1 cellular context compared by ENCODE assay signal in genomic region chr7:106071999-106072714, GRCh38.
TF ChIP-seq lines count a peak whose summit lies in the region.

No MANE protein-coding gene starts in this region.

TF ChIP-seq in K562, 482 proteins besides CTCF, POLR2A, EP300 and RAD21 (continued from another document and continues in another):
- TF ChIP-seq BCLAF1 (IDR thresholded peaks at IDR 0.05; ENCODE audit: borderline replicate concordance in 1 of 2, control insufficient read depth in 1 of 2, low read depth in 2 of 2, low read length in 1 of 2) (no peak), ZNF134 (CRISPR knock-in tag; conservative IDR thresholded peaks at IDR 0.05) (0 out of 2 replicates have a peak, but pooled peaks have one; percentile 5), SLC30A9 (CRISPR knock-in tag; IDR thresholded peaks at IDR 0.05) (no peak), KDM1A (IDR thresholded peaks at IDR 0.05) (peak; percentile 93 to 96), TAF9B (IDR thresholded peaks at IDR 0.05; ENCODE audit: partially characterized antibody) (no peak), XRCC3 (IDR thresholded peaks at IDR 0.05) (no peak), U2AF2 (optimal IDR thresholded peaks at IDR 0.05; ENCODE audit: low read depth, low read length) (no peak), HNRNPLL (IDR thresholded peaks at IDR 0.05; ENCODE audit: low read depth, low read length, poor library complexity, severe bottlenecking) (no peak), PRMT5 (CRISPR knock-in tag; IDR thresholded peaks at IDR 0.05) (no peak), PREB (CRISPR knock-in tag; IDR thresholded peaks at IDR 0.05) (no peak), BMI1 (IDR thresholded peaks at IDR 0.05; ENCODE audit: low read length) (no peak), ZNF644 (tag; IDR thresholded peaks at IDR 0.05; ENCODE audit: low read depth) (peak; percentile 95), CBX2 (IDR thresholded peaks at IDR 0.05; ENCODE audit: insufficient read depth, low read length, poor library complexity, severe bottlenecking) (no peak), NFIX (CRISPR knock-in tag; IDR thresholded peaks at IDR 0.05; ENCODE audit: low read depth) (peak; percentile 35; the same call in 1 of the 2 replicates), ZEB2 (IDR thresholded peaks at IDR 0.05) (peak; percentile 99), PRPF4 (IDR thresholded peaks at IDR 0.05; ENCODE audit: insufficient read depth, low read depth, low read length, poor library complexity, severe bottlenecking) (no peak), BRF2 (IDR thresholded peaks at IDR 0.05; ENCODE audit: borderline replicate concordance, insufficient read depth, insufficient read length) (no peak), ZNF778 (CRISPR knock-in tag; IDR thresholded peaks at IDR 0.05) (no peak), ZNF511 (CRISPR knock-in tag; IDR thresholded peaks at IDR 0.05) (no peak), TAF7 (tag; IDR thresholded peaks at IDR 0.05) (no peak), FOXM1 (IDR thresholded peaks at IDR 0.05; ENCODE audit: low read depth) (peak; percentile 95), FOXM1 (CRISPR knock-in tag; IDR thresholded peaks at IDR 0.05; ENCODE audit: low read depth) (no peak), SMAD4 (CRISPR knock-in tag; conservative IDR thresholded peaks at IDR 0.05) (peak; percentile 98), ZNF217 (CRISPR knock-in tag; IDR thresholded peaks at IDR 0.05) (no peak), FOXA1 (IDR thresholded peaks at IDR 0.05; ENCODE audit: borderline replicate concordance) (peak; percentile 86), ZNF384 (IDR thresholded peaks at IDR 0.05; ENCODE audit: low read depth, low read length) (peak; percentile 94), ZNF507 (tag; conservative IDR thresholded peaks at IDR 0.05) (no peak), RBM39 (optimal IDR thresholded peaks at IDR 0.05; ENCODE audit: low read depth, low read length) (no peak), KAT8 (IDR thresholded peaks at IDR 0.05; ENCODE audit: low read depth) (no peak), CXXC5 (CRISPR knock-in tag; IDR thresholded peaks at IDR 0.05) (peak; percentile 75), STAT5B (CRISPR knock-in tag; IDR thresholded peaks at IDR 0.05) (no peak), HLTF (IDR thresholded peaks at IDR 0.05) (0 out of 2 replicates have a peak, but pooled peaks have one; percentile 25), PML (IDR thresholded peaks at IDR 0.05; ENCODE audit: low read length) (peak; percentile 99), FOS (IDR thresholded peaks at IDR 0.05; ENCODE audit: extremely low read depth, insufficient read length) (no peak), ZNF76 (CRISPR knock-in tag; IDR thresholded peaks at IDR 0.05; ENCODE audit: borderline replicate concordance) (no peak)
- TF ChIP-seq, protein P1, sequence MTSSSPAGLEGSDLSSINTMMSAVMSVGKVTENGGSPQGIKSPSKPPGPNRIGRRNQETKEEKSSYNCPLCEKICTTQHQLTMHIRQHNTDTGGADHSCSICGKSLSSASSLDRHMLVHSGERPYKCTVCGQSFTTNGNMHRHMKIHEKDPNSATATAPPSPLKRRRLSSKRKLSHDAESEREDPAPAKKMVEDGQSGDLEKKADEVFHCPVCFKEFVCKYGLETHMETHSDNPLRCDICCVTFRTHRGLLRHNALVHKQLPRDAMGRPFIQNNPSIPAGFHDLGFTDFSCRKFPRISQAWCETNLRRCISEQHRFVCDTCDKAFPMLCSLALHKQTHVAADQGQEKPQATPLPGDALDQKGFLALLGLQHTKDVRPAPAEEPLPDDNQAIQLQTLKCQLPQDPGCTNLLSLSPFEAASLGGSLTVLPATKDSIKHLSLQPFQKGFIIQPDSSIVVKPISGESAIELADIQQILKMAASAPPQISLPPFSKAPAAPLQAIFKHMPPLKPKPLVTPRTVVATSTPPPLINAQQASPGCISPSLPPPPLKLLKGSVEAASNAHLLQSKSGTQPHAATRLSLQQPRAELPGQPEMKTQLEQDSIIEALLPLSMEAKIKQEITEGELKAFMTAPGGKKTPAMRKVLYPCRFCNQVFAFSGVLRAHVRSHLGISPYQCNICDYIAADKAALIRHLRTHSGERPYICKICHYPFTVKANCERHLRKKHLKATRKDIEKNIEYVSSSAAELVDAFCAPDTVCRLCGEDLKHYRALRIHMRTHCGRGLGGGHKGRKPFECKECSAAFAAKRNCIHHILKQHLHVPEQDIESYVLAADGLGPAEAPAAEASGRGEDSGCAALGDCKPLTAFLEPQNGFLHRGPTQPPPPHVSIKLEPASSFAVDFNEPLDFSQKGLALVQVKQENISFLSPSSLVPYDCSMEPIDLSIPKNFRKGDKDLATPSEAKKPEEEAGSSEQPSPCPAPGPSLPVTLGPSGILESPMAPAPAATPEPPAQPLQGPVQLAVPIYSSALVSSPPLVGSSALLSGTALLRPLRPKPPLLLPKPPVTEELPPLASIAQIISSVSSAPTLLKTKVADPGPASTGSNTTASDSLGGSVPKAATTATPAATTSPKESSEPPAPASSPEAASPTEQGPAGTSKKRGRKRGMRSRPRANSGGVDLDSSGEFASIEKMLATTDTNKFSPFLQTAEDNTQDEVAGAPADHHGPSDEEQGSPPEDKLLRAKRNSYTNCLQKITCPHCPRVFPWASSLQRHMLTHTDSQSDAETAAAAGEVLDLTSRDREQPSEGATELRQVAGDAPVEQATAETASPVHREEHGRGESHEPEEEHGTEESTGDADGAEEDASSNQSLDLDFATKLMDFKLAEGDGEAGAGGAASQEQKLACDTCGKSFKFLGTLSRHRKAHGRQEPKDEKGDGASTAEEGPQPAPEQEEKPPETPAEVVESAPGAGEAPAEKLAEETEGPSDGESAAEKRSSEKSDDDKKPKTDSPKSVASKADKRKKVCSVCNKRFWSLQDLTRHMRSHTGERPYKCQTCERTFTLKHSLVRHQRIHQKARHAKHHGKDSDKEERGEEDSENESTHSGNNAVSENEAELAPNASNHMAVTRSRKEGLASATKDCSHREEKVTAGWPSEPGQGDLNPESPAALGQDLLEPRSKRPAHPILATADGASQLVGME (CRISPR knock-in tag; IDR thresholded peaks at IDR 0.05), result no peak
- TF ChIP-seq, protein P2, sequence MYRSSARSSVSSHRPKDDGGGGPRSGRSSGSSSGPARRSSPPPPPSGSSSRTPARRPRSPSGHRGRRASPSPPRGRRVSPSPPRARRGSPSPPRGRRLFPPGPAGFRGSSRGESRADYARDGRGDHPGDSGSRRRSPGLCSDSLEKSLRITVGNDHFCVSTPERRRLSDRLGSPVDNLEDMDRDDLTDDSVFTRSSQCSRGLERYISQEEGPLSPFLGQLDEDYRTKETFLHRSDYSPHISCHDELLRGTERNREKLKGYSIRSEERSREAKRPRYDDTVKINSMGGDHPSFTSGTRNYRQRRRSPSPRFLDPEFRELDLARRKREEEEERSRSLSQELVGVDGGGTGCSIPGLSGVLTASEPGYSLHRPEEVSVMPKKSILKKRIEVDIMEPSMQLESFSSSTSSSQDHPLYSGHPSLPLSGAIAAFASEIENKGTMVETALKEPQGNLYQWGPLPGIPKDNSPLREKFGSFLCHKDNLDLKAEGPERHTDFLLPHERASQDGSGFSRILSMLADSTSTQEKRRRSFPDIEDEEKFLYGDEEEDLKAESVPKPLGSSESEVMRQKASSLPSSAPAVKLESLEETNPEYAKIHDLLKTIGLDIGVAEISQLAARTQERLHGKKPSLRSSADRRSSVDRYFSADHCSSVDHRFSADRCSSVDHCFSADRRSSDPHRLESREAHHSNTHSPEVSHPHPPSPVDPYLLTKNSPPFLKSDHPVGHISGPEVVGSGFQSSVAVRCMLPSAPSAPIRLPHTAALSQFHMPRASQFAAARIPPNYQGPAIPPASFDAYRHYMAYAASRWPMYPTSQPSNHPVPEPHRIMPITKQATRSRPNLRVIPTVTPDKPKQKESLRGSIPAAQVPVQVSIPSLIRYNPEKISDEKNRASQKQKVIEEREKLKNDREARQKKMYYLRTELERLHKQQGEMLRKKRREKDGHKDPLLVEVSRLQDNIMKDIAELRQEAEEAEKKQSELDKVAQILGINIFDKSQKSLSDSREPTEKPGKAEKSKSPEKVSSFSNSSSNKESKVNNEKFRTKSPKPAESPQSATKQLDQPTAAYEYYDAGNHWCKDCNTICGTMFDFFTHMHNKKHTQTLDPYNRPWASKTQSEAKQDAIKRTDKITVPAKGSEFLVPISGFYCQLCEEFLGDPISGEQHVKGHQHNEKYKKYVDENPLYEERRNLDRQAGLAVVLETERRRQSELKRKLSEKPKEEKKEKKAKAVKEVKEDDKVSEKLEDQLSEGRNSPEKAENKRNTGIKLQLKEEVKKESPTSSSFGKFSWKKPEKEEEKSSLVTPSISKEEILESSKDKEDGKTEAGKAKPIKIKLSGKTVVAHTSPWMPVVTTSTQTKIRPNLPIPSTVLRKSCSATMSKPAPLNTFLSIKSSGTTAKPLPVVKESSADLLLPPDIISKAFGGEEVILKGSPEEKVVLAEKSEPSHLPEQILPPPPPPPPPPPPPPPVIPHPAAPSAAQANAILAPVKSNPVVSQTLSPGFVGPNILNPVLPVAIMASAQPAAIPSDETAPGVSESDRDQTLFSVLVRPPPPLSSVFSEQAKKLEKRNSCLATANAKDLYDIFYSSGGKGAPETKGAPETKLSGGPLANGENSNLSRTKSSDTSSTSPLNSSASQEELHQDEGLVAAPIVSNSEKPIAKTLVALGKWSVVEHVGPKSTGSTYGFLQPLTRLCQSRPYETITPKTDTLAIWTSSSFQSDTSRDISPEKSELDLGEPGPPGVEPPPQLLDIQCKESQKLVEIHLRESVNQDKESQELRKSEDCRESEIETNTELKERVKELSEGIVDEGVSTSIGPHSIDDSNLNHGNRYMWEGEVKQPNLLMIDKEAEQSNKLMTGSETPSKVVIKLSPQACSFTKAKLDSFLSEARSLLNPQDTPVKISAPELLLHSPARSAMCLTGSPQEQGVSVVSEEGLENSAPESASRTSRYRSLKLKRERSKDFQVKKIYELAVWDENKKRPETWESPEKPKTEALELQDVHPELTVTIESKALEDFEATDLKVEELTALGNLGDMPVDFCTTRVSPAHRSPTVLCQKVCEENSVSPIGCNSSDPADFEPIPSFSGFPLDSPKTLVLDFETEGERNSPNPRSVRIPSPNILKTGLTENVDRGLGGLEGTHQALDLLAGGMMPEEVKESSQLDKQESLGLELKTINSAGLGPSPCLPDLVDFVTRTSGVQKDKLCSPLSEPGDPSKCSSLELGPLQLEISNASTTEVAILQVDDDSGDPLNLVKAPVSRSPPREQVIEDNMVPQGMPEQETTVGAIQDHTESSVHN (IDR thresholded peaks at IDR 0.05; ENCODE audit: borderline replicate concordance in 1 of 2, low read depth in 1 of 2), result peak; percentile 83 to 98
- TF ChIP-seq, protein P3, sequence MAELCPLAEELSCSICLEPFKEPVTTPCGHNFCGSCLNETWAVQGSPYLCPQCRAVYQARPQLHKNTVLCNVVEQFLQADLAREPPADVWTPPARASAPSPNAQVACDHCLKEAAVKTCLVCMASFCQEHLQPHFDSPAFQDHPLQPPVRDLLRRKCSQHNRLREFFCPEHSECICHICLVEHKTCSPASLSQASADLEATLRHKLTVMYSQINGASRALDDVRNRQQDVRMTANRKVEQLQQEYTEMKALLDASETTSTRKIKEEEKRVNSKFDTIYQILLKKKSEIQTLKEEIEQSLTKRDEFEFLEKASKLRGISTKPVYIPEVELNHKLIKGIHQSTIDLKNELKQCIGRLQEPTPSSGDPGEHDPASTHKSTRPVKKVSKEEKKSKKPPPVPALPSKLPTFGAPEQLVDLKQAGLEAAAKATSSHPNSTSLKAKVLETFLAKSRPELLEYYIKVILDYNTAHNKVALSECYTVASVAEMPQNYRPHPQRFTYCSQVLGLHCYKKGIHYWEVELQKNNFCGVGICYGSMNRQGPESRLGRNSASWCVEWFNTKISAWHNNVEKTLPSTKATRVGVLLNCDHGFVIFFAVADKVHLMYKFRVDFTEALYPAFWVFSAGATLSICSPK (IDR thresholded peaks at IDR 0.05; ENCODE audit: borderline replicate concordance), result no peak
- TF ChIP-seq, protein P4, sequence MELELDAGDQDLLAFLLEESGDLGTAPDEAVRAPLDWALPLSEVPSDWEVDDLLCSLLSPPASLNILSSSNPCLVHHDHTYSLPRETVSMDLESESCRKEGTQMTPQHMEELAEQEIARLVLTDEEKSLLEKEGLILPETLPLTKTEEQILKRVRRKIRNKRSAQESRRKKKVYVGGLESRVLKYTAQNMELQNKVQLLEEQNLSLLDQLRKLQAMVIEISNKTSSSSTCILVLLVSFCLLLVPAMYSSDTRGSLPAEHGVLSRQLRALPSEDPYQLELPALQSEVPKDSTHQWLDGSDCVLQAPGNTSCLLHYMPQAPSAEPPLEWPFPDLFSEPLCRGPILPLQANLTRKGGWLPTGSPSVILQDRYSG (tag; conservative IDR thresholded peaks at IDR 0.05; ENCODE audit: low read depth), result peak; percentile 66; the same call in 1 of the 2 replicates
